9 cellular contexts compared by ENCODE assay signal in genomic region chr3:57544181-57545125, GRCh38. TPM values are rescaled to one million over a fixed set of nuclear protein-coding genes. Genes with fewer than 3 reads are reported as not detected.
DNase-seq lines count a peak whose midpoint lies in the region; ATAC-seq and TF ChIP-seq lines count a peak whose summit lies in the region.
"Had no signal": no experiment of that assay in that cellular context is flagged by ENCODE, and none has a peak within 500 bp of the region (broad histone marks: within the 10 kb centered on the region; RNA-seq: fewer than 3 reads in every experiment).

Gene DNAH12 (minus strand): TSS chr3:57544344. CDS start chr3:57542870, 1,474 bp downstream.

- no peaks in the 10 kb centered on the region for H3K36me3 ChIP-seq in body of pancreas (replicated peaks in 1 of 2; ENCODE audit: insufficient read depth in 1 of 2, low read depth in 2 of 2)
- H3K36me3 ChIP-seq: SJSA1 had no signal

- H3K4me3 ChIP-seq in body of pancreas, result no peak within 1 kb of the TSS
- H3K4me3 ChIP-seq: SJSA1 had no signal

- DNase-seq in NCI-H82 (lab: John Stamatoyannopoulos, UW) (peak; percentile 52), NCI-H82 treated with DMSO at 0.1 percent for 48 hours (lab: John Stamatoyannopoulos, UW; ENCODE audit: unreplicated experiment) (no peak), NCI-H2029 (lab: John Stamatoyannopoulos, UW) (peak; percentile 68), body of pancreas (peak; percentile 74 to 86 (median 79)), kidney tubule cell (ENCODE audit: low spot score) (peak; percentile 71)

- no peaks in the 10 kb centered on the region for H3K27me3 ChIP-seq in body of pancreas

- peak; percentile 87 for ATAC-seq in body of pancreas
- no peak for ATAC-seq in GM18517 (IDR thresholded peaks at IDR 0.05; ENCODE audit: unreplicated experiment)
- ATAC-seq in HG02678 (IDR thresholded peaks at IDR 0.05; ENCODE audit: unreplicated experiment), result no peak
- ATAC-seq in HG02852 (IDR thresholded peaks at IDR 0.05; ENCODE audit: unreplicated experiment), result no peak

- 2 to 3% methylated on average over 19 to 20 of the region's 20 CpGs for WGBS in body of pancreas, 2 donors

- H3K27ac ChIP-seq in body of pancreas, result peak within 1 kb of the TSS; percentile 33 to 81 (median 71)
- H3K27ac ChIP-seq: SJSA1 had no signal

- intact Hi-C loops in body of pancreas (cut with DNase I), result no loop called here

- H3K4me1 ChIP-seq in body of pancreas, result peaks cover 23% of the 10 kb centered on the region
- H3K4me1 ChIP-seq: SJSA1 had no signal

- H3K9me3 ChIP-seq in body of pancreas, result no peaks in the 10 kb centered on the region
- H3K9me3 ChIP-seq: SJSA1 had no signal

- peak in 2 of 3 donors; percentile 51 to 63 for TF ChIP-seq POLR2A in body of pancreas (IDR thresholded peaks at IDR 0.05)

- TF ChIP-seq CTCF in body of pancreas (IDR thresholded peaks at IDR 0.05), result no peak

RNA-seq across cellular contexts. Expression of gene DNAH12, which starts in this region (rescaled TPM):
- under 1 TPM; 0.52 to 0.99 TPM for total RNA-seq in body of pancreas
- total RNA-seq: SJSA1 had no signal

Comparison
In these comparisons a context has a peak if more than half of its experiments do, and no peak if none do; other contexts are left out.
1. Peak in DNase-seq, ATAC-seq and H3K27ac ChIP-seq in body of pancreas; RNA of the gene not detected or under 1 TPM.